In the genomic region with DNA sequence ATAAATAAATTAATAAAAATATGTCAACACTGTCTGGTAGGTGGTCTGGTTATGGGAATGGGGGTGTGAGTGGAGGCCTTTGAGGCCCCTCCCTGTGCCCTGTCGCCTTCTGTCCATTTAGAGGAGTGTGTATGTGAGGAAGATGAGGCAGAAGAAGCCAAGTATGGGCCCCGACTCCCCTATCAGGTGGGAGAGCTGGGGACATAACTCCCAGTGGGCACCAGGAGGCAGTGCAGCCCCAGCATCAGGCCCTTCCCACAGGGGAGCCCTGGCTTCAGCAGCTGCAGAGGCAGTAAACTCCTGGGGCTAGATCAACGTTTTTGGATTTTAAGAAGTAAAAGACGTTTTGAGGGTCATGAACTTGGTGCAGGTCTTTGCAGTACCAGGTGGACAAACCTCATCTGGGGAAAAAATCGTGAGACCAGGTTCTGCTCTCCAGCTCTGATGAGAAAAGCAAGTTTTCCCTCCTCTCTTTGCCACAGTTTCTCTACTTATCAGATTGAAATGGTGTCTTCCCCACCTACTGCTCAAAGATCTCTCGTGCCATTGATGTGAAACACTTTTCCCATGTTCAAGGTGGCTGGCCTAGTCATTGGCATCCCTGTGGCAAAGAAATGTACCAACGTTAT, we compare ENCODE assay signal across 8 cellular contexts.
A peak's percentile ranks its signal among the peaks of the same experiment; 100 is the strongest.
DNase-seq lines count a peak whose midpoint lies in the region; ATAC-seq, FAIRE-seq and TF ChIP-seq lines count a peak whose summit lies in the region.

No MANE protein-coding gene starts in this region.

- no peak overlapping the region for H3K4me3 ChIP-seq in H1 (ENCODE audit: extremely low read depth in 1 of 4, insufficient read depth in 2 of 4, low read depth in 3 of 4, low read length in 4 of 4)

- H3K27ac Mint-ChIP-seq in mesothelial cell of epicardium, result no peak overlapping the region

- no peaks in the 10 kb centered on the region for H3K9me3 Mint-ChIP-seq in mesothelial cell of epicardium

- no peak overlapping the region for H3K9ac ChIP-seq in H1 (replicated peaks in 1 of 4; ENCODE audit: extremely low read depth in 1 of 4, low read depth in 3 of 4, low read length in 3 of 4)

- H3K4me2 ChIP-seq in H1 (ENCODE audit: insufficient read depth in 1 of 2, low read depth in 2 of 2, low read length in 2 of 2), result no peak overlapping the region

- no peaks in the 10 kb centered on the region for H3K27me3 ChIP-seq in H1 (replicated peaks in 1 of 4; ENCODE audit: control insufficient read depth in 3 of 4, extremely low read depth in 1 of 4, insufficient read depth in 3 of 4, low read length in 3 of 4)

- H3K79me2 ChIP-seq in H1 (ENCODE audit: control insufficient read depth in 1 of 2, insufficient read depth in 2 of 2, low read length in 2 of 2), result no peaks in the 10 kb centered on the region

- no peak overlapping the region for H2BK15ac ChIP-seq in H1 (ENCODE audit: low read length)

- H4K91ac ChIP-seq in H1 (replicated peaks; ENCODE audit: insufficient read length, low read length), result no peak overlapping the region

- H3K9me3 ChIP-seq in H1 (ENCODE audit: insufficient read depth in 2 of 2, low read depth in 1 of 2, low read length in 1 of 2), result no peaks in the 10 kb centered on the region

- H2BK120ac ChIP-seq in H1 (replicated peaks; ENCODE audit: low read depth, low read length), result no peak overlapping the region

- no peak overlapping the region for H3K56ac ChIP-seq in H1 (replicated peaks; ENCODE audit: insufficient read length, low read depth, low read length)

- H3K27me3 Mint-ChIP-seq in mesothelial cell of epicardium (ENCODE audit: low read depth), result no peaks in the 10 kb centered on the region

- peak; percentile 99 for TF ChIP-seq RAD21 in H1 (IDR thresholded peaks at IDR 0.05 in 1 of 2, conservative IDR thresholded peaks at IDR 0.05 in 1 of 2; ENCODE audit: low read depth in 2 of 2, low read length in 2 of 2)

- no peaks in the 10 kb centered on the region for H3K4me1 ChIP-seq in H1 (replicated peaks in 1 of 4; ENCODE audit: control insufficient read depth in 3 of 4, insufficient read depth in 4 of 4, low read length in 3 of 4)

- H4K5ac ChIP-seq in H1 (ENCODE audit: insufficient read length, low read depth, low read length), result no peak overlapping the region

- TF ChIP-seq CTCF in C4-2B (conservative IDR thresholded peaks at IDR 0.05), result peak; percentile 93
- TF ChIP-seq CTCF in H1 (IDR thresholded peaks at IDR 0.05; ENCODE audit: control extremely low read depth in 1 of 3, insufficient read depth in 1 of 3, low read depth in 1 of 3, low read length in 3 of 3), result peak; percentile 92 to 96 (median 94)
- TF ChIP-seq CTCF in mesothelial cell of epicardium (IDR thresholded peaks at IDR 0.05; ENCODE audit: unreplicated experiment), result peak; percentile 83

- no peak overlapping the region for H3K27ac ChIP-seq in C4-2B
- no peak overlapping the region for H3K27ac ChIP-seq in H1 (ENCODE audit: low read depth, low read length)

- no peak overlapping the region for H2BK20ac ChIP-seq in H1 (ENCODE audit: low read length)

- H3K4ac ChIP-seq in H1 (replicated peaks; ENCODE audit: insufficient read length, low read depth, low read length), result no peak overlapping the region

- H3K4me1 Mint-ChIP-seq in mesothelial cell of epicardium, result peaks cover 25% of the 10 kb centered on the region

- H2AFZ ChIP-seq in H1 (ENCODE audit: low read length), result peak overlapping the region; percentile 99

- H2BK12ac ChIP-seq in H1 (ENCODE audit: low read depth, low read length), result no peak overlapping the region; the same call in 1 of the 2 replicates

- no peaks in the 10 kb centered on the region for H3K36me3 Mint-ChIP-seq in mesothelial cell of epicardium

- H3K79me1 ChIP-seq in H1 (ENCODE audit: low read depth, low read length), result no peaks in the 10 kb centered on the region

- peak; percentile 50 for FAIRE-seq in H1 (lab: Jason Lieb, UNC)

- DNase-seq in NCI-H82 treated with DMSO at 0.1 percent for 48 hours (lab: John Stamatoyannopoulos, UW; ENCODE audit: unreplicated experiment), result peak; percentile 22
- DNase-seq in activated CD8-positive, alpha-beta memory T cell treated with anti-CD3 and anti-CD28 coated beads for 1 hour (ENCODE audit: extremely low read depth in 1 of 2, low read depth in 1 of 2), result peak; percentile 48 to 54
- DNase-seq in H1 (ENCODE audit: low read depth in 1 of 2, low spot score in 2 of 2), result peak; percentile 54 to 80
- peak; percentile 67 to 82 for DNase-seq in mesothelial cell of epicardium (ENCODE audit: low spot score in 2 of 2, unreplicated experiment in 2 of 2)
- DNase-seq in stimulated activated CD8-positive, alpha-beta memory T cell treated with anti-CD3 and anti-CD28 coated beads, Interleukin-4, amount 100 ng/mL, for 1 hour (ENCODE audit: low read depth in 2 of 2, low spot score in 1 of 2), result peak; percentile 32 to 61

- no peaks in the 10 kb centered on the region for H3K36me3 ChIP-seq in H1 (ENCODE audit: control insufficient read depth in 2 of 4, insufficient read depth in 4 of 4, low read length in 3 of 4)

- H2AK5ac ChIP-seq in H1 (ENCODE audit: low read depth, low read length), result no peak overlapping the region

- no peak overlapping the region for H3K14ac ChIP-seq in H1 (ENCODE audit: insufficient read length)

- TF ChIP-seq POLR2A in H1 (IDR thresholded peaks at IDR 0.05; ENCODE audit: control extremely low read depth in 1 of 2, low read depth in 2 of 2, low read length in 2 of 2), result no peak

- H3K23me2 ChIP-seq in H1 (ENCODE audit: low read depth, low read length), result no peaks in the 10 kb centered on the region

- no peak overlapping the region for H2BK5ac ChIP-seq in H1 (ENCODE audit: low read depth, low read length)

- H4K8ac ChIP-seq in H1 (ENCODE audit: extremely low read depth, insufficient read depth, low read length), result no peak overlapping the region

- CTCF ChIA-PET in H1 (lab: Charles Lee; ENCODE audit: partially characterized antibody), result interaction anchor here (0.8 to 4.4 kb wide), 34 partner anchors 9 to 433 kb away, joined by 3 to 80 read pairs (median 4); no protein-coding TSS in a partner anchor

- POLR2A ChIA-PET in H1 (lab: Charles Lee; ENCODE audit: partially characterized antibody), result interaction anchor here (0.7 kb wide), 1 partner anchor 353 kb away, joined by 3 read pairs; no protein-coding TSS in a partner anchor

- ATAC-seq in GM19324 (IDR thresholded peaks at IDR 0.05; ENCODE audit: low FRiP score, unreplicated experiment) (peak; percentile 81), HG03457 (IDR thresholded peaks at IDR 0.05; ENCODE audit: unreplicated experiment) (peak; percentile 94)

- 37% methylated on average over 6 of the region's 7 CpGs; no CpG with 5 or more reads in 1 of the 2 experiments for WGBS in H1 (ENCODE audit: extremely low coverage in 1 of 2, insufficient coverage in 1 of 2, insufficient read length in 1 of 2, insufficient replicate concordance in 2 of 2, low coverage in 1 of 2, low lambda C conversion rate in 2 of 2, missing lambda C conversion rate in 1 of 2), 2 experiments

- H4K20me1 ChIP-seq in H1 (replicated peaks in 1 of 2; ENCODE audit: control insufficient read depth in 1 of 2, insufficient read depth in 2 of 2, low read length in 2 of 2), result no peaks in the 10 kb centered on the region

- H3K4me3 Mint-ChIP-seq in mesothelial cell of epicardium, result no peak overlapping the region

- H3K23ac ChIP-seq in H1 (ENCODE audit: insufficient read length), result no peak overlapping the region

- no peak overlapping the region for H3K18ac ChIP-seq in H1 (ENCODE audit: extremely low read depth, low read length)

- TF ChIP-seq EP300 in H1 (IDR thresholded peaks at IDR 0.05; ENCODE audit: borderline replicate concordance in 1 of 2, low read depth in 2 of 2, low read length in 2 of 2), result no peak

TF ChIP-seq in H1, 55 proteins besides CTCF, POLR2A, EP300 and RAD21:
- TF ChIP-seq EZH2 (IDR thresholded peaks at IDR 0.05; ENCODE audit: low read depth, low read length, severe bottlenecking) (no peak), YY1 (IDR thresholded peaks at IDR 0.05; ENCODE audit: low read depth, low read length) (0 out of 2 replicates have a peak, but pooled peaks have one; percentile 21), ASH2L (IDR thresholded peaks at IDR 0.05; ENCODE audit: low read length) (no peak), TBP (IDR thresholded peaks at IDR 0.05; ENCODE audit: low read depth, low read length) (no peak), CEBPB (IDR thresholded peaks at IDR 0.05; ENCODE audit: low read depth, low read length) (no peak), HDAC6 (IDR thresholded peaks at IDR 0.05; ENCODE audit: low read depth, low read length) (no peak), GABPA (IDR thresholded peaks at IDR 0.05; ENCODE audit: borderline replicate concordance, insufficient read depth, low read length) (no peak), SP1 (IDR thresholded peaks at IDR 0.05; ENCODE audit: low read depth, low read length) (no peak), TCF12 (IDR thresholded peaks at IDR 0.05; ENCODE audit: low read depth, low read length) (0 out of 2 replicates have a peak, but pooled peaks have one; percentile 31), SIX5 (IDR thresholded peaks at IDR 0.05; ENCODE audit: low read depth, low read length) (no peak), EGR1 (IDR thresholded peaks at IDR 0.05; ENCODE audit: borderline replicate concordance, low read depth, low read length) (no peak), SP4 (IDR thresholded peaks at IDR 0.05; ENCODE audit: low read length) (no peak)

Comparison
In these comparisons a context has a peak if more than half of its experiments do, and no peak if none do; other contexts are left out.
1. DNase-seq: peak in every context shown above with its lines; median percentile 74 in mesothelial cell of epicardium; 67 in H1; 51 in activated CD8-positive, alpha-beta memory T cell treated with anti-CD3 and anti-CD28 coated beads for 1 hour; 46 in stimulated activated CD8-positive, alpha-beta memory T cell treated with anti-CD3 and anti-CD28 coated beads, Interleukin-4, amount 100 ng/mL, for 1 hour; 22 in NCI-H82 treated with DMSO at 0.1 percent for 48 hours.